Comparison of ENCODE assay signal across 19 cellular contexts in the genomic region with DNA sequence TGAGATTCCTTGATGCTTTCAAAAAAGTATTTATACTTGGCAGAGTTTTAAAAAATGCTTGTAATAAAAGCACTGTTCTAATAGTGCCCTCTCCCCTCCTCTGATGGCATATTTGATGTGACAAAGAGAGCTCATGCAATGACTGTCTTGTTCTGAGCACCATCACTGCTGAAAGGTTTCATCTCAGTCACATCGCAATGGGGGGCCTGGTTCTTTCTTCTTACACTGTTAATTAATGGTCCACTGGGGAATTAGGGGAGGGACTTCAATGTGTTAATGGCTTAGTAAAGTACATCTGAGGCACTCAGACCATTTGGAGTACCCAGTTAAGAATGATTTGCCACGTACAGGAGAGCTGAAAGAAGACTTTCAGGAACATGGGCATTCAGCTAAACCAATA.
"Had no signal": no experiment of that assay in that cellular context is flagged by ENCODE, and none has a peak within 500 bp of the region (broad histone marks: within the 10 kb centered on the region; RNA-seq: fewer than 3 reads in every experiment).

No MANE protein-coding gene starts in this region.

- ATAC-seq: natural killer cell; right lobe of liver; stimulated activated memory B cell treated with anti-CD40 and anti-IgM and Interleukin-4, amounts not matched to agents 10 μg/mL and 1 μg/mL and 100 μg/mL, for 72 hours had no signal

- H3K36me3 ChIP-seq: brain microvascular endothelial cell, prostate gland, right lobe of liver, spleen, tibial nerve, vagina had no signal

- H3K27me3 ChIP-seq: brain microvascular endothelial cell, right lobe of liver, spleen, tibial nerve, vagina had no signal

- H3K27me3 Mint-ChIP-seq: stimulated activated memory B cell treated with anti-CD40 and anti-IgM and Interleukin-4, amounts not matched to agents 10 μg/mL and 1 μg/mL and 100 μg/mL, for 72 hours had no signal

- H3K27ac Mint-ChIP-seq: activated naive CD4-positive, alpha-beta T cell treated with anti-CD3 and anti-CD28 coated beads, Interleukin-2, amount 50 U/mL, for 24 hours; natural killer cell; stimulated activated memory B cell treated with anti-CD40 and anti-IgM and Interleukin-4, amounts not matched to agents 10 μg/mL and 1 μg/mL and 100 μg/mL, for 72 hours had no signal

- H3K4me3 ChIP-seq: prostate gland, right lobe of liver, spleen, tibial nerve, vagina had no signal

- H3K9me3 Mint-ChIP-seq: natural killer cell had no signal

- H3K27ac ChIP-seq: brain microvascular endothelial cell, prostate gland, right lobe of liver, spleen, tibial nerve, vagina had no signal

- H3K4me1 ChIP-seq: prostate gland, right lobe of liver, spleen, tibial nerve, vagina had no signal

- DNase-seq: activated CD4-positive, alpha-beta T cell treated with anti-CD3 and anti-CD28 coated beads, Interleukin-2, amount 50 U/mL, for 1 hour; activated CD4-positive, CD25-positive, alpha-beta regulatory T cell; activated effector memory CD4-positive, alpha-beta T cell treated with Interleukin-2 at 50 U/mL for 16 hours; activated T-cell treated with anti-CD3 and anti-CD28 coated beads for 4 hours; amniotic stem cell; brain microvascular endothelial cell; dermis blood vessel endothelial cell; erythroblast; left colon; natural killer cell; right lobe of liver; spleen; stimulated activated CD4-positive, alpha-beta T cell treated with anti-CD3 and anti-CD28 coated beads, Interleukin-1b, Interleukin-23, amount 100 ng/mL, for 48 hours had no signal

- H3K4me1 Mint-ChIP-seq: activated naive CD4-positive, alpha-beta T cell treated with anti-CD3 and anti-CD28 coated beads, Interleukin-2, amount 50 U/mL, for 24 hours; natural killer cell; stimulated activated memory B cell treated with anti-CD40 and anti-IgM and Interleukin-4, amounts not matched to agents 10 μg/mL and 1 μg/mL and 100 μg/mL, for 72 hours had no signal

- H3K36me3 Mint-ChIP-seq: natural killer cell had no signal

- FAIRE-seq: TTC549 had no signal

- H3K4me3 Mint-ChIP-seq: activated naive CD4-positive, alpha-beta T cell treated with anti-CD3 and anti-CD28 coated beads, Interleukin-2, amount 50 U/mL, for 24 hours; natural killer cell; stimulated activated memory B cell treated with anti-CD40 and anti-IgM and Interleukin-4, amounts not matched to agents 10 μg/mL and 1 μg/mL and 100 μg/mL, for 72 hours had no signal

- H3K9me3 ChIP-seq: prostate gland, right lobe of liver, tibial nerve, vagina had no signal
